Comparison of ENCODE assay signal across 8 cellular contexts in genomic region chr7:107044347-107045194, GRCh38. TPM values are rescaled to one million over a fixed set of nuclear protein-coding genes. Genes with fewer than 3 reads are reported as not detected.
A peak's percentile ranks its signal among the peaks of the same experiment; 100 is the strongest.
DNase-seq lines count a peak whose midpoint lies in the region; ATAC-seq and TF ChIP-seq lines count a peak whose summit lies in the region.

Gene PRKAR2B (plus strand): TSS chr7:107044705. CDS start chr7:107044908, 203 bp downstream.

- TF ChIP-seq CTCF in AG04449 (IDR thresholded peaks at IDR 0.05; ENCODE audit: insufficient read depth, low read length, missing control alignments) = peak; percentile 11
- peak in 1 of 4 donors; percentile 25 for TF ChIP-seq CTCF in right lobe of liver (IDR thresholded peaks at IDR 0.05)

- no peak for TF ChIP-seq POLR2A in right lobe of liver (IDR thresholded peaks at IDR 0.05)

- H3K27ac ChIP-seq in right lobe of liver = peak within 1 kb of the TSS; percentile 41 to 48 (median 47)

- no peaks in the 10 kb centered on the region for H3K9me3 ChIP-seq in right lobe of liver

- intact Hi-C loops in right lobe of liver (cut with DNase I) = no loop called here

- no peaks in the 10 kb centered on the region for H3K27me3 ChIP-seq in right lobe of liver

- H3K36me3 ChIP-seq in right lobe of liver = no peaks in the 10 kb centered on the region

- ATAC-seq in GM18909 (IDR thresholded peaks at IDR 0.05; ENCODE audit: poor library complexity, unreplicated experiment) = peak; percentile 91
- ATAC-seq in HG03342 (IDR thresholded peaks at IDR 0.05; ENCODE audit: unreplicated experiment) = peak; percentile 80
- ATAC-seq in right lobe of liver = peak; percentile 96 to 99 (median 98)

- peak within 1 kb of the TSS; percentile 71 for H3K4me3 ChIP-seq in AG04449 (ENCODE audit: low read depth, low read length)
- H3K4me3 ChIP-seq in right lobe of liver = peak within 1 kb of the TSS; percentile 51 to 57 (median 56)

- peaks cover 0 to 8% (median 2%) of the 10 kb centered on the region in 4 donors for H3K4me1 ChIP-seq in right lobe of liver

- CTCF ChIA-PET in AG04449 (lab: Yijun Ruan, JAX) = no interaction called here

- WGBS in right lobe of liver (ENCODE audit: insufficient coverage, low coverage, low lambda C conversion rate, missing lambda C conversion rate) = 2% methylated on average over 10 of the region's 110 CpGs

- DNase-seq in AG04449 (ENCODE audit: low read depth, low spot score) (no peak), NCI-H510A treated with DMSO at 0.1 percent for 48 hours (lab: John Stamatoyannopoulos, UW) (peak; percentile 19), dermis microvascular lymphatic vessel endothelial cell (ENCODE audit: low read depth in 2 of 2) (peak; percentile 24 to 87), right lobe of liver (peak; percentile 73 to 77 (median 76))
- peak; percentile 58 to 62 for DNase-seq in activated CD4-positive, alpha-beta T cell treated with anti-CD3 and anti-CD28 coated beads, Interleukin-2, amount 50 U/mL, for 48 hours
- DNase-seq in stimulated activated CD4-positive, alpha-beta T cell treated with anti-CD3 and anti-CD28 coated beads, Interleukin-4, amount 100 ng/mL, for 24 hours = peak; percentile 65

- POLR2A ChIA-PET in AG04449 (lab: Yijun Ruan, JAX) = no interaction called here

RNA-seq across cellular contexts. Expression of gene PRKAR2B, which starts in this region (rescaled TPM):
- total RNA-seq in dermis microvascular lymphatic vessel endothelial cell (12.0 and 19.9 TPM in 2 replicates), right lobe of liver (1 to 10 TPM; 1.4 to 2.9 (median 1.8) TPM)
